ENCODE assay signal across 25 cellular contexts in genomic region chr12:51714666-51715065, GRCh38.
DNase-seq lines count a peak whose midpoint lies in the region; ATAC-seq and TF ChIP-seq lines count a peak whose summit lies in the region.
"Had no signal": no experiment of that assay in that cellular context is flagged by ENCODE, and none has a peak within 500 bp of the region (broad histone marks: within the 10 kb centered on the region; RNA-seq: fewer than 3 reads in every experiment).

No MANE protein-coding gene starts in this region.

- peak; percentile 87 for ATAC-seq in IMR-90 (ENCODE audit: low read depth)
- ATAC-seq: activated T-cell treated with anti-CD3 and anti-CD28 coated beads, Interleukin-2, amount 50 U/mL, for 4 hours; GM23338; left lung; natural killer cell treated with Interleukin-12 subunit alpha and Interleukin-12 subunit beta and Interleukin-15 and Interleukin-18, amount 100 ng/mL, for 72 hours; pancreas; right cardiac atrium had no signal

- no peaks in the 10 kb centered on the region for H3K36me3 Mint-ChIP-seq in osteocyte (ENCODE audit: unreplicated experiment)
- H3K36me3 Mint-ChIP-seq: immature natural killer cell; natural killer cell treated with Interleukin-12 subunit alpha and Interleukin-12 subunit beta and Interleukin-15 and Interleukin-18, amount 100 ng/mL, for 72 hours had no signal

- H4K5ac ChIP-seq in IMR-90 (ENCODE audit: low read depth, low read length) = no peak overlapping the region; the same call in 1 of the 2 replicates

- no peak overlapping the region for H3K4me3 ChIP-seq in IMR-90 (ENCODE audit: insufficient read depth, low read depth, low read length)
- H3K4me3 ChIP-seq in fibroblast of lung (replicated peaks in 1 of 4; ENCODE audit: control extremely low read depth in 1 of 4, insufficient read depth in 1 of 4, low read depth in 3 of 4, low read length in 4 of 4) = no peak overlapping the region
- no peak overlapping the region for H3K4me3 ChIP-seq in tibial nerve
- no peak overlapping the region for H3K4me3 ChIP-seq in H7 (ENCODE audit: insufficient read depth, low read depth, low read length)
- H3K4me3 ChIP-seq: GM23338, left lung, pancreas had no signal

- peak overlapping the region; percentile 48; the same call in 1 of the 3 replicates for H2BK15ac ChIP-seq in IMR-90 (ENCODE audit: low read depth, low read length)

- peak overlapping the region; percentile 84; the same call in 1 of the 2 replicates for H3K14ac ChIP-seq in IMR-90 (replicated peaks; ENCODE audit: low read depth, low read length)

- no peak overlapping the region for H3K27ac Mint-ChIP-seq in osteocyte (ENCODE audit: unreplicated experiment)
- H3K27ac Mint-ChIP-seq: activated naive CD4-positive, alpha-beta T cell treated with anti-CD3 and anti-CD28 coated beads for 36 hours; dendritic cell treated with granulocyte-macrophage colony-stimulating factor and Interleukin-4, amounts not matched to agents 40 ng/mL and 50 ng/mL, for 4 days; GM23338; immature natural killer cell; natural killer cell treated with Interleukin-12 subunit alpha and Interleukin-12 subunit beta and Interleukin-15 and Interleukin-18, amount 100 ng/mL, for 72 hours had no signal

- peak overlapping the region; percentile 17; the same call in 1 of the 2 replicates for H3K23ac ChIP-seq in IMR-90 (ENCODE audit: low read depth, low read length)

- H3K79me2 ChIP-seq in fibroblast of lung (ENCODE audit: control insufficient read depth, insufficient read depth, low read length) = no peaks in the 10 kb centered on the region

- no peaks in the 10 kb centered on the region for H3K9me3 Mint-ChIP-seq in osteocyte (ENCODE audit: unreplicated experiment)
- H3K9me3 Mint-ChIP-seq: activated naive CD4-positive, alpha-beta T cell treated with anti-CD3 and anti-CD28 coated beads for 36 hours; activated T-cell treated with anti-CD3 and anti-CD28 coated beads, Interleukin-2, amount 50 U/mL, for 4 hours; dendritic cell treated with granulocyte-macrophage colony-stimulating factor and Interleukin-4, amounts not matched to agents 40 ng/mL and 50 ng/mL, for 4 days; GM23338; immature natural killer cell; natural killer cell treated with Interleukin-12 subunit alpha and Interleukin-12 subunit beta and Interleukin-15 and Interleukin-18, amount 100 ng/mL, for 72 hours had no signal

- no peak overlapping the region for H2AFZ ChIP-seq in IMR-90 (replicated peaks; ENCODE audit: low read length, poor library complexity)
- H2AFZ ChIP-seq in fibroblast of lung (ENCODE audit: low read length) = no peak overlapping the region
- H2AFZ ChIP-seq: GM23338 had no signal

- TF ChIP-seq POLR2A in IMR-90 (IDR thresholded peaks at IDR 0.05; ENCODE audit: low read depth, low read length) = no peak
- no peak for TF ChIP-seq POLR2A in tibial nerve (IDR thresholded peaks at IDR 0.05)

- TF ChIP-seq RAD21 in IMR-90 (IDR thresholded peaks at IDR 0.05; ENCODE audit: low read length) = no peak

- dilution Hi-C loops in IMR-90 (cut with HindIII; ENCODE audit: low sequenced_read_pairs, unreplicated experiment) = no loop called here

- H2BK20ac ChIP-seq in IMR-90 (ENCODE audit: low read depth, low read length) = peak overlapping the region; percentile 71

- peak overlapping the region; percentile 64; the same call in 1 of the 2 replicates for H3K4ac ChIP-seq in IMR-90 (ENCODE audit: low read depth, low read length)

- peaks cover 3 to 11% of the 10 kb centered on the region in 2 experiments; a peak in 3 of 4 replicates for H3K79me1 ChIP-seq in IMR-90 (ENCODE audit: low read depth in 1 of 2, low read length in 2 of 2)

- no CpG with 5 or more reads among the region's 2 CpGs for WGBS in IMR-90 (ENCODE audit: extremely low coverage in 2 of 2, insufficient read length in 1 of 2), 2 experiments
- 60 to 78% methylated on average over 2 of the region's 2 CpGs for WGBS in tibial nerve, 2 donors

- peaks cover 5% of the 10 kb centered on the region for H3K4me1 Mint-ChIP-seq in osteocyte (ENCODE audit: unreplicated experiment)
- H3K4me1 Mint-ChIP-seq: GM23338, immature natural killer cell had no signal

- no peak overlapping the region for H2AK5ac ChIP-seq in IMR-90 (ENCODE audit: low read depth, low read length)

- peak overlapping the region in 1 of 2 experiments; percentile 61; a peak in 1 of 4 replicates for H4K8ac ChIP-seq in IMR-90 (ENCODE audit: low read depth in 2 of 2, low read length in 2 of 2)

- POLR2A ChIA-PET in IMR-90 (lab: Charles Lee; ENCODE audit: unreplicated experiment) = no interaction called here

- TF ChIP-seq CTCF in IMR-90 (conservative IDR thresholded peaks at IDR 0.05; ENCODE audit: low read depth, low read length) (no peak), fibroblast of lung (conservative IDR thresholded peaks at IDR 0.05 in 1 of 2, IDR thresholded peaks at IDR 0.05 in 1 of 2; ENCODE audit: low read depth in 1 of 2, low read length in 2 of 2) (no peak), tibial nerve (IDR thresholded peaks at IDR 0.05) (no peak), osteocyte (IDR thresholded peaks at IDR 0.05) (no peak)

- H3K4me2 ChIP-seq in IMR-90 (ENCODE audit: low read depth, low read length) = peak overlapping the region; percentile 11; the same call in 1 of the 2 replicates
- no peak overlapping the region for H3K4me2 ChIP-seq in fibroblast of lung (ENCODE audit: extremely low read depth, insufficient read depth, low read length)
- H3K4me2 ChIP-seq: GM23338 had no signal

- BruUV-seq in IMR-90 (replicated peaks; lab: Mats Ljungman, UMichigan) = no TSS peak

- no peak overlapping the region for H3K18ac ChIP-seq in IMR-90 (ENCODE audit: low read depth, low read length)

- DNase-seq in EH (ENCODE audit: low read depth) (peak; percentile 92), IMR-90 (peak; percentile 67), fibroblast of lung (ENCODE audit: low read depth in 2 of 2) (peak in 1 of 2 donors; percentile 56), stromal cell of bone marrow (ENCODE audit: low read depth) (peak; percentile 36), tibial nerve (ENCODE audit: low spot score in 2 of 2) (no peak), H7 (no peak), osteocyte (ENCODE audit: extremely low spot score, unreplicated experiment) (no peak)
- DNase-seq: activated CD4-positive, CD25-positive, alpha-beta regulatory T cell treated with anti-CD3 and anti-CD28 coated beads, Interleukin-2, amount 50 U/mL, for 72 hours; activated CD8-positive, alpha-beta memory T cell treated with anti-CD3 and anti-CD28 coated beads for 24 hours; activated naive CD4-positive, alpha-beta T cell treated with anti-CD3 and anti-CD28 coated beads for 36 hours; activated T-cell treated with anti-CD3 and anti-CD28 coated beads, Interleukin-2, amount 50 U/mL, for 4 hours; aorta; BE2C; caudate nucleus; COR-L47; DND-41; immature natural killer cell; left lung; midbrain; NCI-H1436; pancreas; right cardiac atrium had no signal

- H3K27me3 Mint-ChIP-seq in osteocyte (ENCODE audit: unreplicated experiment) = no peaks in the 10 kb centered on the region
- H3K27me3 Mint-ChIP-seq: dendritic cell treated with granulocyte-macrophage colony-stimulating factor and Interleukin-4, amounts not matched to agents 40 ng/mL and 50 ng/mL, for 4 days had no signal

- H3K9me1 ChIP-seq in IMR-90 (ENCODE audit: insufficient read depth, low read length) = peaks cover 6% of the 10 kb centered on the region

- H4K20me1 ChIP-seq in IMR-90 (ENCODE audit: insufficient read depth, low read length) = no peaks in the 10 kb centered on the region
- H4K20me1 ChIP-seq in fibroblast of lung (ENCODE audit: control insufficient read depth, extremely low read depth, insufficient read depth, low read length) = no peaks in the 10 kb centered on the region

- H3K4me3 Mint-ChIP-seq in osteocyte (ENCODE audit: unreplicated experiment) = no peak overlapping the region
- H3K4me3 Mint-ChIP-seq: activated naive CD4-positive, alpha-beta T cell treated with anti-CD3 and anti-CD28 coated beads for 36 hours; activated T-cell treated with anti-CD3 and anti-CD28 coated beads, Interleukin-2, amount 50 U/mL, for 4 hours; dendritic cell treated with granulocyte-macrophage colony-stimulating factor and Interleukin-4, amounts not matched to agents 40 ng/mL and 50 ng/mL, for 4 days; GM23338; immature natural killer cell; natural killer cell treated with Interleukin-12 subunit alpha and Interleukin-12 subunit beta and Interleukin-15 and Interleukin-18, amount 100 ng/mL, for 72 hours had no signal

- CTCF ChIA-PET in IMR-90 (lab: Yijun Ruan, JAX) = interaction anchor here (0.6 kb wide), 1 partner anchor 19 kb away, joined by 3 read pairs; no protein-coding TSS in a partner anchor

- no peak overlapping the region; the same call in 1 of the 2 replicates for H3K56ac ChIP-seq in IMR-90 (ENCODE audit: extremely low read depth, insufficient read depth, low read length)

- H3K27me3 ChIP-seq in IMR-90 (ENCODE audit: control insufficient read depth, insufficient read depth, low read length) (no peaks in the 10 kb centered on the region), fibroblast of lung (ENCODE audit: control insufficient read depth, insufficient read depth, low read length) (no peaks in the 10 kb centered on the region), tibial nerve (peaks cover 0 to 4% of the 10 kb centered on the region in 2 donors), H7 (ENCODE audit: control insufficient read depth, insufficient read depth, low read length) (no peaks in the 10 kb centered on the region)
- H3K27me3 ChIP-seq: BE2C, left lung, pancreas had no signal

- H3K9ac ChIP-seq in IMR-90 (ENCODE audit: low read depth, low read length) (no peak overlapping the region), fibroblast of lung (ENCODE audit: insufficient read depth, low read length) (no peak overlapping the region)

- peak overlapping the region; percentile 88 for H2BK5ac ChIP-seq in IMR-90 (ENCODE audit: low read depth, low read length, poor library complexity, severe bottlenecking)

- in situ Hi-C loops in IMR-90 (cut with MboI; ENCODE audit: low sequenced_read_pairs) = no loop called here

- H3K9me3 ChIP-seq in IMR-90 (ENCODE audit: control insufficient read depth, insufficient read depth, low read length) (no peaks in the 10 kb centered on the region), fibroblast of lung (ENCODE audit: control insufficient read depth, insufficient read depth, low read depth, low read length) (no peaks in the 10 kb centered on the region), tibial nerve (no peaks in the 10 kb centered on the region)
- H3K9me3 ChIP-seq: BE2C, left lung, pancreas had no signal

- intact Hi-C loops in IMR-90 (cut with micrococcal nuclease) = no loop called here

- no peak for TF ChIP-seq EP300 in tibial nerve (IDR thresholded peaks at IDR 0.05)

- H3K27ac ChIP-seq in IMR-90 (ENCODE audit: insufficient read depth, low read length) = peak overlapping the region; percentile 60; the same call in 1 of the 2 replicates
- peak overlapping the region; percentile 13 for H3K27ac ChIP-seq in fibroblast of lung (ENCODE audit: insufficient read depth, low read length)
- H3K27ac ChIP-seq in tibial nerve = no peak overlapping the region
- H3K27ac ChIP-seq: left lung, pancreas had no signal

- H3K36me3 ChIP-seq in IMR-90 (ENCODE audit: control insufficient read depth, insufficient read depth, low read length) (peaks cover 1% of the 10 kb centered on the region; the same call in 1 of the 2 replicates), fibroblast of lung (ENCODE audit: control insufficient read depth, insufficient read depth, low read length) (no peaks in the 10 kb centered on the region), tibial nerve (no peaks in the 10 kb centered on the region), H7 (replicated peaks; ENCODE audit: control insufficient read depth, insufficient read depth, low read length) (no peaks in the 10 kb centered on the region)
- H3K36me3 ChIP-seq: BE2C, left lung, pancreas had no signal

- H2AK9ac ChIP-seq in IMR-90 (replicated peaks; ENCODE audit: low read depth, low read length, poor library complexity) = no peak overlapping the region

- peaks cover 3% of the 10 kb centered on the region; the same call in 1 of the 2 replicates for H3K4me1 ChIP-seq in IMR-90 (ENCODE audit: control insufficient read depth, insufficient read depth, low read length)
- peaks cover 8% of the 10 kb centered on the region for H3K4me1 ChIP-seq in fibroblast of lung (ENCODE audit: control insufficient read depth, extremely low read depth, insufficient read depth, low read length)
- H3K4me1 ChIP-seq in tibial nerve = no peaks in the 10 kb centered on the region
- H3K4me1 ChIP-seq: BE2C, left lung, pancreas had no signal

- H2BK120ac ChIP-seq in IMR-90 (ENCODE audit: low read depth, low read length) = peak overlapping the region; percentile 73; the same call in 1 of the 2 replicates

- no peak overlapping the region for H4K91ac ChIP-seq in IMR-90 (ENCODE audit: insufficient read depth, low read depth, low read length)

Comparison
In these comparisons a context has a peak if more than half of its experiments do, and no peak if none do; other contexts are left out.
1. DNase-seq: peak in EH (single experiment), IMR-90 (single experiment) and stromal cell of bone marrow (single experiment); none in tibial nerve (0 of 2), H7 (single experiment) and osteocyte (single experiment).
2. H3K27ac ChIP-seq: peak in IMR-90 (single experiment) and fibroblast of lung (single experiment); none in tibial nerve (0 of 4).